ENCODE assay signal across 8 cellular contexts in the genomic region with DNA sequence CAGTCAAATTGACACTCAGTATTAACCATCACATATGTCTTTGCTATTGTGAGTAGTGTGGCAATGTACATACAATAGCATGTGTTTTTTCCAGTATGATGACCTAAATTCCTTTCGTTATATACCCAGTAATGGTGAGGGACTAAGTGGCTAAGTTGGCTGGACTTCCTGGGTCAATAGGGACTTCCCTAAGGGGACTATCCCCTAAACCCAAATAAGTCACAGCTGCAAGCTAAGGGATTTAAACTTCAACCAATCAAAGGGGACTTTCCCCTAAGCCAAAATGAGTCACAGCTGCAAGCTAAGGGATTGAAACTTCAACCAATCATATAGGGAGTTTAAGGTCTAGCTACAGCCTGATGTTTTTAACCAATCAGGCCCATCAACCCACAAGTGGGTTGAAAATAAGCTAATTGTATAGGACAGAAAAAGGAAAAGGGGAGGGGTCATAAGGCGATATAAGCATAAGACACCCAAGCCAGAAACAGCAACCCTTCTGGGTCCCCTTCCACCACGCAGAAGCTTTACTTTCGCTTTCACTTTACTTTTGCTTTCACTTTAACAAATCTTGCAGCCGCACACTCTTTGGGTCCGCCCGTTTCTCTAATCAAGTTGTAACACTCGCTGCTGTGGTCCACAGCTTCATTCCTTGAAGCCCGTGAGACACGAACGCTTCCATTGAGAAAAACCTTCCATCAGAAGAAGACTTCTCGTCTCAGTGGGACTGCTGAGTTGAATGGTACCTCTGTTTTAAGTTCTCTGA.
DNase-seq lines count a peak whose midpoint lies in the region; ATAC-seq and TF ChIP-seq lines count a peak whose summit lies in the region.

No MANE protein-coding gene starts in this region.

- H3K36me3 Mint-ChIP-seq in T-helper 17 cell (ENCODE audit: low read depth) = no peaks in the 10 kb centered on the region
- peaks cover 17% of the 10 kb centered on the region for H3K36me3 Mint-ChIP-seq in stimulated activated memory B cell treated with anti-CD40 and anti-IgM and Interleukin-4, amounts not matched to agents 10 μg/mL and 1 μg/mL and 100 μg/mL, for 72 hours

- H3K27me3 Mint-ChIP-seq in T-helper 17 cell = no peaks in the 10 kb centered on the region
- no peaks in the 10 kb centered on the region for H3K27me3 Mint-ChIP-seq in stimulated activated memory B cell treated with anti-CD40 and anti-IgM and Interleukin-4, amounts not matched to agents 10 μg/mL and 1 μg/mL and 100 μg/mL, for 72 hours

- H3K36me3 ChIP-seq in ascending aorta (no peaks in the 10 kb centered on the region), colonic mucosa (no peaks in the 10 kb centered on the region)

- peaks cover 14% of the 10 kb centered on the region for H3K4me1 Mint-ChIP-seq in T-helper 17 cell
- peaks cover 24% of the 10 kb centered on the region for H3K4me1 Mint-ChIP-seq in stimulated activated memory B cell treated with anti-CD40 and anti-IgM and Interleukin-4, amounts not matched to agents 10 μg/mL and 1 μg/mL and 100 μg/mL, for 72 hours

- H3K4me3 Mint-ChIP-seq in T-helper 17 cell = peak overlapping the region; percentile 93
- peak overlapping the region; percentile 93 for H3K4me3 Mint-ChIP-seq in stimulated activated memory B cell treated with anti-CD40 and anti-IgM and Interleukin-4, amounts not matched to agents 10 μg/mL and 1 μg/mL and 100 μg/mL, for 72 hours

- peak overlapping the region; percentile 26 to 50 for H3K4me3 ChIP-seq in ascending aorta
- H3K4me3 ChIP-seq in colonic mucosa = no peak overlapping the region

- in situ Hi-C loops in KBM-7 (cut with MboI; ENCODE audit: low pct_unique_long_range_greater_than_20kb, low sequenced_read_pairs) = no loop called here

- intact Hi-C loops in ascending aorta (cut with DNase I) = no loop called here
- intact Hi-C loops in colonic mucosa (cut with DNase I) = no loop called here

- H3K4me1 ChIP-seq in ascending aorta (no peaks in the 10 kb centered on the region), colonic mucosa (no peaks in the 10 kb centered on the region)

- H3K27me3 ChIP-seq in ascending aorta (no peaks in the 10 kb centered on the region), colonic mucosa (no peaks in the 10 kb centered on the region)

- peak overlapping the region; percentile 98 for H3K27ac Mint-ChIP-seq in T-helper 17 cell
- peak overlapping the region; percentile 95 for H3K27ac Mint-ChIP-seq in stimulated activated memory B cell treated with anti-CD40 and anti-IgM and Interleukin-4, amounts not matched to agents 10 μg/mL and 1 μg/mL and 100 μg/mL, for 72 hours

- H3K9me3 ChIP-seq in T-helper 17 cell (ENCODE audit: control insufficient read depth, low read length, poor library complexity, severe bottlenecking) (peaks cover 2% of the 10 kb centered on the region), ascending aorta (no peaks in the 10 kb centered on the region), colonic mucosa (no peaks in the 10 kb centered on the region)

- H3K9ac ChIP-seq in colonic mucosa (ENCODE audit: low read depth in 2 of 2, low read length in 2 of 2) = no peak overlapping the region

- peak; percentile 48 for DNase-seq in GDM1 (lab: John Stamatoyannopoulos, UW)
- peak; percentile 88 for DNase-seq in KBM-7
- peak; percentile 12 to 47 (median 22) for DNase-seq in T-helper 17 cell
- no peak for DNase-seq in ascending aorta (ENCODE audit: low spot score in 2 of 2)
- peak; percentile 32 to 56 for DNase-seq in lung microvascular endothelial cell (ENCODE audit: low read depth in 2 of 2)
- DNase-seq in colonic mucosa = no peak

- TF ChIP-seq CTCF in ascending aorta (IDR thresholded peaks at IDR 0.05) (no peak), colonic mucosa (IDR thresholded peaks at IDR 0.05) (no peak)

- H3K9me3 Mint-ChIP-seq in stimulated activated memory B cell treated with anti-CD40 and anti-IgM and Interleukin-4, amounts not matched to agents 10 μg/mL and 1 μg/mL and 100 μg/mL, for 72 hours = peaks cover 7% of the 10 kb centered on the region

- H3K27ac ChIP-seq in ascending aorta (no peak overlapping the region), colonic mucosa (no peak overlapping the region)

- peak; percentile 92 for ATAC-seq in GM21529 (IDR thresholded peaks at IDR 0.05; ENCODE audit: unreplicated experiment)
- peak; percentile 85 for ATAC-seq in T-helper 17 cell
- peak; percentile 90 for ATAC-seq in stimulated activated memory B cell treated with anti-CD40 and anti-IgM and Interleukin-4, amounts not matched to agents 10 μg/mL and 1 μg/mL and 100 μg/mL, for 72 hours

Comparison
In these comparisons a context has a peak if more than half of its experiments do, and no peak if none do; other contexts are left out.
1. DNase-seq: peak in GDM1 (single experiment), KBM-7 (single experiment), T-helper 17 cell (3 of 3) and lung microvascular endothelial cell (2 of 2); none in ascending aorta (0 of 2) and colonic mucosa (single experiment).
2. Peak in every context shown above with its lines, with median percentiles within 50 percentile points of each other: ATAC-seq.